Comparison of ENCODE assay signal across 14 cellular contexts in genomic region chr7:11780267-11780666, GRCh38. TPM values are rescaled to one million over a fixed set of nuclear protein-coding genes. Genes with fewer than 3 reads are reported as not detected.
A peak's percentile ranks its signal among the peaks of the same experiment; 100 is the strongest.
DNase-seq lines count a peak whose midpoint lies in the region; ATAC-seq and TF ChIP-seq lines count a peak whose summit lies in the region.
"Had no signal": no experiment of that assay in that cellular context is flagged by ENCODE, and none has a peak within 500 bp of the region (broad histone marks: within the 10 kb centered on the region; RNA-seq: fewer than 3 reads in every experiment).

No MANE protein-coding gene starts in this region.

- no peak overlapping the region for H3K27ac ChIP-seq in Karpas-422 (ENCODE audit: low read length)
- no peak overlapping the region for H3K27ac ChIP-seq in GM23248
- H3K27ac ChIP-seq: BLaER1 had no signal

- H3K27me3 Mint-ChIP-seq in activated naive CD4-positive, alpha-beta T cell treated with anti-CD3 and anti-CD28 coated beads, Interleukin-2, amount 10 ng/mL, durations not matched to agents 7 days and 5 days = no peaks in the 10 kb centered on the region
- H3K27me3 Mint-ChIP-seq: CD8-positive, alpha-beta memory T cell had no signal

- H3K4me1 ChIP-seq in Karpas-422 (ENCODE audit: low read length) = peaks cover 5% of the 10 kb centered on the region
- no peaks in the 10 kb centered on the region for H3K4me1 ChIP-seq in GM23248 (ENCODE audit: insufficient read depth)
- H3K4me1 ChIP-seq: Caco-2 had no signal

- H3K27ac Mint-ChIP-seq in activated naive CD4-positive, alpha-beta T cell treated with anti-CD3 and anti-CD28 coated beads, Interleukin-2, amount 10 ng/mL, durations not matched to agents 7 days and 5 days = no peak overlapping the region
- H3K27ac Mint-ChIP-seq: CD8-positive, alpha-beta memory T cell had no signal

- H3K4me3 ChIP-seq in Karpas-422 (ENCODE audit: low read length) (no peak overlapping the region), GM23248 (no peak overlapping the region)
- H3K4me3 ChIP-seq: BLaER1 had no signal

- in situ Hi-C loops in GM23248 (cut with MboI) = no loop called here

- no peaks in the 10 kb centered on the region for H3K36me3 Mint-ChIP-seq in activated naive CD4-positive, alpha-beta T cell treated with anti-CD3 and anti-CD28 coated beads, Interleukin-2, amount 10 ng/mL, durations not matched to agents 7 days and 5 days
- H3K36me3 Mint-ChIP-seq: CD8-positive, alpha-beta memory T cell had no signal

- H3K27me3 ChIP-seq in Karpas-422 (ENCODE audit: low read length) = no peaks in the 10 kb centered on the region
- H3K27me3 ChIP-seq in GM23248 (replicated peaks; ENCODE audit: insufficient read depth) = no peaks in the 10 kb centered on the region
- H3K27me3 ChIP-seq: BLaER1 had no signal

- H3K36me3 ChIP-seq in Karpas-422 (ENCODE audit: insufficient read depth, low read length) (no peaks in the 10 kb centered on the region), GM23248 (ENCODE audit: low read depth) (no peaks in the 10 kb centered on the region)
- H3K36me3 ChIP-seq: BLaER1 had no signal

- DNase-seq in Karpas-422 = no peak
- DNase-seq in SHP77 (lab: John Stamatoyannopoulos, UW) = peak; percentile 60 to 61
- no peak for DNase-seq in NCI-H1417 treated with DMSO at 0.1 percent for 48 hours (lab: John Stamatoyannopoulos, UW)
- DNase-seq in GM23248 = no peak
- no peak for DNase-seq in activated naive CD4-positive, alpha-beta T cell treated with anti-CD3 and anti-CD28 coated beads, Interleukin-2, amount 10 ng/mL, durations not matched to agents 7 days and 5 days
- DNase-seq: Caco-2; CD8-positive, alpha-beta memory T cell; DND-41; GDM1 had no signal

- H3K4me2 ChIP-seq in Karpas-422 (ENCODE audit: low read depth, low read length, poor library complexity, severe bottlenecking) = no peak overlapping the region
- H3K4me2 ChIP-seq in GM23248 (ENCODE audit: unreplicated experiment) = no peak overlapping the region
- H3K4me2 ChIP-seq: BLaER1 had no signal

- no peaks in the 10 kb centered on the region for H3K79me2 ChIP-seq in Karpas-422 (ENCODE audit: low read length)
- no peaks in the 10 kb centered on the region for H3K79me2 ChIP-seq in GM23248 (ENCODE audit: insufficient read depth)

- H3K4me1 Mint-ChIP-seq in activated naive CD4-positive, alpha-beta T cell treated with anti-CD3 and anti-CD28 coated beads, Interleukin-2, amount 10 ng/mL, durations not matched to agents 7 days and 5 days = no peaks in the 10 kb centered on the region
- H3K4me1 Mint-ChIP-seq: CD8-positive, alpha-beta memory T cell had no signal

- H4K20me1 ChIP-seq in Karpas-422 (ENCODE audit: insufficient read depth, low read depth, low read length) (no peaks in the 10 kb centered on the region), GM23248 (ENCODE audit: insufficient read depth) (no peaks in the 10 kb centered on the region)
- H4K20me1 ChIP-seq: BLaER1 had no signal

- WGBS in GM23248 (ENCODE audit: low coverage in 1 of 2, low lambda C conversion rate in 2 of 2, missing lambda C conversion rate in 2 of 2), 2 experiments = 48 to 57% methylated on average over 4 of the region's 4 CpGs

- no peaks in the 10 kb centered on the region for H3K9me3 Mint-ChIP-seq in activated naive CD4-positive, alpha-beta T cell treated with anti-CD3 and anti-CD28 coated beads, Interleukin-2, amount 10 ng/mL, durations not matched to agents 7 days and 5 days

- no peak overlapping the region for H3K4me3 Mint-ChIP-seq in activated naive CD4-positive, alpha-beta T cell treated with anti-CD3 and anti-CD28 coated beads, Interleukin-2, amount 10 ng/mL, durations not matched to agents 7 days and 5 days
- H3K4me3 Mint-ChIP-seq: CD8-positive, alpha-beta memory T cell had no signal

- H2AFZ ChIP-seq in Karpas-422 (ENCODE audit: low read length) (0 out of 2 replicates have a peak overlapping the region, but pooled peaks have one; percentile 20), GM23248 (no peak overlapping the region)

- CTCF ChIA-PET in activated naive CD4-positive, alpha-beta T cell treated with anti-CD3 and anti-CD28 coated beads, Interleukin-2, amount 10 ng/mL, durations not matched to agents 7 days and 5 days (lab: Charles Lee) = no interaction called here

- no peaks in the 10 kb centered on the region for H3K9me3 ChIP-seq in Karpas-422 (ENCODE audit: low read length)
- no peaks in the 10 kb centered on the region for H3K9me3 ChIP-seq in GM23248 (ENCODE audit: low read depth)
- H3K9me3 ChIP-seq: BLaER1, Caco-2 had no signal

- no peaks in the 10 kb centered on the region for H3F3A ChIP-seq in GM23248 (ENCODE audit: insufficient read depth)

- H3K9me2 ChIP-seq in Karpas-422 (replicated peaks; ENCODE audit: insufficient read depth, low read length) = no peaks in the 10 kb centered on the region
- H3K9me2 ChIP-seq in GM23248 (ENCODE audit: insufficient read depth) = no peaks in the 10 kb centered on the region; the same call in 1 of the 2 replicates

- H3K9ac ChIP-seq in Karpas-422 (ENCODE audit: low read length) (no peak overlapping the region), GM23248 (no peak overlapping the region)
- H3K9ac ChIP-seq: BLaER1 had no signal

- no peak; the same call in 2 of the 3 replicates for ATAC-seq in SK-N-SH treated with all-trans-retinoic acid at 6 μM for 48 hours
- ATAC-seq in GM18520 (IDR thresholded peaks at IDR 0.05; ENCODE audit: unreplicated experiment) = no peak
- ATAC-seq: HCT116, HepG2 had no signal

TF ChIP-seq in SK-N-SH treated with all-trans-retinoic acid at 6 μM for 48 hours, 23 proteins besides CTCF, POLR2A, EP300 and RAD21:
- TF ChIP-seq ZNF70 (CRISPR knock-in tag; IDR thresholded peaks at IDR 0.05) (peak; percentile 22; the same call in 1 of the 2 replicates), OSR1 (CRISPR knock-in tag; IDR thresholded peaks at IDR 0.05) (no peak)
TF ChIP-seq in SK-N-SH treated with all-trans-retinoic acid at 6 μM for 48 hours: peak in this region for 1.

RNA-seq across cellular contexts. Expression of gene THSD7A, which starts 51.7 kb away (rescaled TPM):
- 0.29 TPM in 1 of 2 replicates, not detected in the other for total RNA-seq in Karpas-422 (2014; rRNA removed; shearing (Covaris generic); ENCODE audit: low replicate concordance)
- not detected in 2 replicates for total RNA-seq in GM23248 (2014; rRNA removed; shearing (Covaris generic))
- polyA plus RNA-seq in GM23248 (2016; fragmentation: Nextera tagmentation; extraction: Ambion mirVana) = 0.01 TPM in 1 of 2 replicates, not detected in the other
- total RNA-seq: CD8-positive, alpha-beta memory T cell had no signal
- polyA plus RNA-seq: CD8-positive, alpha-beta memory T cell had no signal

Comparison
In these comparisons a context has a peak if more than half of its experiments do, and no peak if none do; other contexts are left out.
1. DNase-seq: peak in SHP77 (2 of 2); none in Karpas-422 (single experiment), NCI-H1417 treated with DMSO at 0.1 percent for 48 hours (single experiment), GM23248 (single experiment) and activated naive CD4-positive, alpha-beta T cell treated with anti-CD3 and anti-CD28 coated beads, Interleukin-2, amount 10 ng/mL, durations not matched to agents 7 days and 5 days (single experiment).